ENCODE assay signal across 1 cellular context in genomic region chr12:100437038-100437841, GRCh38.
A peak's percentile ranks its signal among the peaks of the same experiment; 100 is the strongest.
TF ChIP-seq lines count a peak whose summit lies in the region.

No MANE protein-coding gene starts in this region.

TF ChIP-seq in HepG2, 621 proteins besides CTCF, POLR2A, EP300 and RAD21 (continued from another document and continues in another):
- TF ChIP-seq GABPA (IDR thresholded peaks at IDR 0.05; ENCODE audit: low read depth, low read length), result no peak
- no peak for TF ChIP-seq GABPA (CRISPR knock-in tag; IDR thresholded peaks at IDR 0.05; ENCODE audit: low read depth)
- peak; percentile 68; the same call in 1 of the 2 replicates for TF ChIP-seq KDM1A (CRISPR knock-in tag; IDR thresholded peaks at IDR 0.05)
- no peak for TF ChIP-seq PTBP1 (IDR thresholded peaks at IDR 0.05; ENCODE audit: low read depth, low read length, poor library complexity, severe bottlenecking)
- TF ChIP-seq BCLAF1 (IDR thresholded peaks at IDR 0.05), result no peak
- no peak for TF ChIP-seq ZNF460 (CRISPR knock-in tag; IDR thresholded peaks at IDR 0.05; ENCODE audit: borderline replicate concordance)
- TF ChIP-seq CENPT (CRISPR knock-in tag; IDR thresholded peaks at IDR 0.05; ENCODE audit: low read depth), result no peak
- no peak for TF ChIP-seq SETDB1 (CRISPR knock-in tag; IDR thresholded peaks at IDR 0.05; ENCODE audit: borderline replicate concordance)
- no peak for TF ChIP-seq CSRNP2 (CRISPR knock-in tag; conservative IDR thresholded peaks at IDR 0.05; ENCODE audit: low read depth)
- TF ChIP-seq ZNF484 (CRISPR knock-in tag; IDR thresholded peaks at IDR 0.05; ENCODE audit: borderline replicate concordance, low read depth), result no peak
- no peak for TF ChIP-seq ZNF326 (CRISPR knock-in tag; IDR thresholded peaks at IDR 0.05; ENCODE audit: borderline replicate concordance)
- no peak for TF ChIP-seq TRIM22 (IDR thresholded peaks at IDR 0.05)
- peak; percentile 87; the same call in 1 of the 2 replicates for TF ChIP-seq ZNF205 (CRISPR knock-in tag; IDR thresholded peaks at IDR 0.05)
- TF ChIP-seq NFE2 (CRISPR knock-in tag; IDR thresholded peaks at IDR 0.05), result no peak
- peak; percentile 70; the same call in 1 of the 2 replicates for TF ChIP-seq ZNF788 (CRISPR knock-in tag; IDR thresholded peaks at IDR 0.05; ENCODE audit: borderline replicate concordance)
- peak; percentile 84; the same call in 1 of the 2 replicates for TF ChIP-seq SNAPC2 (CRISPR knock-in tag; IDR thresholded peaks at IDR 0.05)
- TF ChIP-seq ATF1 (CRISPR knock-in tag; IDR thresholded peaks at IDR 0.05), result peak; percentile 70
- peak; percentile 76; the same call in 1 of the 2 replicates for TF ChIP-seq ZHX1 (CRISPR knock-in tag; IDR thresholded peaks at IDR 0.05; ENCODE audit: low read depth)
- no peak for TF ChIP-seq ZNF282 (IDR thresholded peaks at IDR 0.05; ENCODE audit: partially characterized antibody)
- 0 out of 2 replicates have a peak, but pooled peaks have one; percentile 43 for TF ChIP-seq KDM2A (CRISPR knock-in tag; IDR thresholded peaks at IDR 0.05; ENCODE audit: borderline replicate concordance, low read depth)
- no peak; the same call in 1 of the 2 replicates for TF ChIP-seq ARID2 (CRISPR knock-in tag; IDR thresholded peaks at IDR 0.05; ENCODE audit: borderline replicate concordance)
- TF ChIP-seq KLF11 (CRISPR knock-in tag; IDR thresholded peaks at IDR 0.05), result no peak
- no peak for TF ChIP-seq THAP8 (CRISPR knock-in tag; IDR thresholded peaks at IDR 0.05; ENCODE audit: borderline replicate concordance)
- peak; percentile 69; the same call in 1 of the 2 replicates for TF ChIP-seq MXD4 (CRISPR knock-in tag; IDR thresholded peaks at IDR 0.05)
- peak; percentile 42 for TF ChIP-seq ZNF781 (CRISPR knock-in tag; IDR thresholded peaks at IDR 0.05; ENCODE audit: borderline replicate concordance, not compliant biosample characterization)
- TF ChIP-seq ATF5 (CRISPR knock-in tag; IDR thresholded peaks at IDR 0.05; ENCODE audit: low read depth), result no peak
- TF ChIP-seq ATRX (CRISPR knock-in tag; IDR thresholded peaks at IDR 0.05; ENCODE audit: borderline replicate concordance), result no peak
- peak; percentile 96 for TF ChIP-seq SOX5 (CRISPR knock-in tag; IDR thresholded peaks at IDR 0.05; ENCODE audit: borderline replicate concordance)
- no peak for TF ChIP-seq NFATC3 (CRISPR knock-in tag; IDR thresholded peaks at IDR 0.05)
- TF ChIP-seq ZNF576 (CRISPR knock-in tag; IDR thresholded peaks at IDR 0.05), result no peak
- peak; percentile 89 for TF ChIP-seq REPIN1 (CRISPR knock-in tag; IDR thresholded peaks at IDR 0.05; ENCODE audit: borderline replicate concordance, low read depth)
- no peak for TF ChIP-seq ZNF572 (CRISPR knock-in tag; IDR thresholded peaks at IDR 0.05)
- TF ChIP-seq TEAD2 (CRISPR knock-in tag; IDR thresholded peaks at IDR 0.05), result no peak
- TF ChIP-seq NAIF1 (CRISPR knock-in tag; IDR thresholded peaks at IDR 0.05; ENCODE audit: borderline replicate concordance), result no peak; the same call in 1 of the 2 replicates
- TF ChIP-seq GMEB2 (CRISPR knock-in tag; IDR thresholded peaks at IDR 0.05; ENCODE audit: low read depth), result no peak
- 0 out of 2 replicates have a peak, but pooled peaks have one; percentile 70 for TF ChIP-seq BRD4 (CRISPR knock-in tag; IDR thresholded peaks at IDR 0.05)
- TF ChIP-seq MLXIP (CRISPR knock-in tag; IDR thresholded peaks at IDR 0.05; ENCODE audit: borderline replicate concordance), result no peak
- peak; percentile 93 for TF ChIP-seq DPF2 (CRISPR knock-in tag; IDR thresholded peaks at IDR 0.05; ENCODE audit: borderline replicate concordance, low read depth)
- TF ChIP-seq ZKSCAN8 (CRISPR knock-in tag; IDR thresholded peaks at IDR 0.05; ENCODE audit: borderline replicate concordance), result peak; percentile 88
- TF ChIP-seq RBM39 (IDR thresholded peaks at IDR 0.05; ENCODE audit: low read depth, low read length, poor library complexity, severe bottlenecking), result no peak
- TF ChIP-seq ZBTB25 (CRISPR knock-in tag; IDR thresholded peaks at IDR 0.05), result peak; percentile 93
- TF ChIP-seq HINFP (CRISPR knock-in tag; IDR thresholded peaks at IDR 0.05; ENCODE audit: low read depth), result no peak
- no peak for TF ChIP-seq DBP (CRISPR knock-in tag; IDR thresholded peaks at IDR 0.05; ENCODE audit: not compliant biosample characterization)
- TF ChIP-seq ZNF563 (CRISPR knock-in tag; IDR thresholded peaks at IDR 0.05), result no peak
